20 cellular contexts compared by ENCODE assay signal in genomic region chr15:45759910-45760309, GRCh38.
"Had no signal": no experiment of that assay in that cellular context is flagged by ENCODE, and none has a peak within 500 bp of the region (broad histone marks: within the 10 kb centered on the region; RNA-seq: fewer than 3 reads in every experiment).

No MANE protein-coding gene starts in this region.

- H3K9me3 Mint-ChIP-seq: stimulated activated memory B cell treated with anti-CD40 and anti-IgM and Interleukin-4, amounts not matched to agents 10 μg/mL and 1 μg/mL and 100 μg/mL, for 72 hours; stimulated activated naive CD8-positive, alpha-beta T cell treated with anti-CD3 and anti-CD28 coated beads, Interleukin-15, Interleukin-2, amounts not matched to agents 100 ng/mL and 50 ng/mL, for 24 hours had no signal

- H3K4me1 Mint-ChIP-seq: naive thymus-derived CD4-positive, alpha-beta T cell; stimulated activated memory B cell treated with anti-CD40 and anti-IgM and Interleukin-4, amounts not matched to agents 10 μg/mL and 1 μg/mL and 100 μg/mL, for 72 hours had no signal

- H3K9me3 ChIP-seq: prostate gland, right lobe of liver, testis, tibial nerve, upper lobe of right lung, vagina had no signal

- H3K9ac ChIP-seq: parathyroid adenoma had no signal

- H3K27ac ChIP-seq: dorsolateral prefrontal cortex, parathyroid adenoma, prostate gland, right lobe of liver, testis, tibial nerve, upper lobe of right lung, vagina had no signal

- DNase-seq: cortex of kidney; dorsolateral prefrontal cortex; foreskin melanocyte; head of caudate nucleus; hippocampal formation; left colon; left ventricle myocardium superior; mesenchymal stem cell; naive thymus-derived CD4-positive, alpha-beta T cell; right lobe of liver; stimulated activated CD4-positive, alpha-beta T cell treated with anti-CD3 and anti-CD28 coated beads, Interleukin-4, amount 100 ng/mL, for 24 hours; testis; upper lobe of right lung had no signal

- H3K79me2 ChIP-seq: parathyroid adenoma had no signal

- H3K4me3 ChIP-seq: dorsolateral prefrontal cortex, lung, prostate gland, right lobe of liver, testis, tibial nerve, upper lobe of right lung, vagina had no signal

- ATAC-seq: left colon; left ventricle myocardium superior; naive thymus-derived CD4-positive, alpha-beta T cell; right lobe of liver; stimulated activated memory B cell treated with anti-CD40 and anti-IgM and Interleukin-4, amounts not matched to agents 10 μg/mL and 1 μg/mL and 100 μg/mL, for 72 hours; upper lobe of right lung had no signal

- H3K4me1 ChIP-seq: parathyroid adenoma, prostate gland, right lobe of liver, testis, tibial nerve, upper lobe of right lung, vagina had no signal

- H3K4me3 Mint-ChIP-seq: naive thymus-derived CD4-positive, alpha-beta T cell; stimulated activated memory B cell treated with anti-CD40 and anti-IgM and Interleukin-4, amounts not matched to agents 10 μg/mL and 1 μg/mL and 100 μg/mL, for 72 hours; stimulated activated naive CD8-positive, alpha-beta T cell treated with anti-CD3 and anti-CD28 coated beads, Interleukin-15, Interleukin-2, amounts not matched to agents 100 ng/mL and 50 ng/mL, for 24 hours had no signal

- H3K36me3 Mint-ChIP-seq: stimulated activated memory B cell treated with anti-CD40 and anti-IgM and Interleukin-4, amounts not matched to agents 10 μg/mL and 1 μg/mL and 100 μg/mL, for 72 hours had no signal

- H3K27ac Mint-ChIP-seq: naive thymus-derived CD4-positive, alpha-beta T cell; stimulated activated memory B cell treated with anti-CD40 and anti-IgM and Interleukin-4, amounts not matched to agents 10 μg/mL and 1 μg/mL and 100 μg/mL, for 72 hours; stimulated activated naive CD8-positive, alpha-beta T cell treated with anti-CD3 and anti-CD28 coated beads, Interleukin-15, Interleukin-2, amounts not matched to agents 100 ng/mL and 50 ng/mL, for 24 hours had no signal

- H2AFZ ChIP-seq: parathyroid adenoma had no signal

- H3K36me3 ChIP-seq: prostate gland, right lobe of liver, tibial nerve, upper lobe of right lung, vagina had no signal

- H3K27me3 ChIP-seq: right lobe of liver, testis, tibial nerve, upper lobe of right lung, vagina had no signal
